17 cellular contexts compared by ENCODE assay signal in the genomic region with DNA sequence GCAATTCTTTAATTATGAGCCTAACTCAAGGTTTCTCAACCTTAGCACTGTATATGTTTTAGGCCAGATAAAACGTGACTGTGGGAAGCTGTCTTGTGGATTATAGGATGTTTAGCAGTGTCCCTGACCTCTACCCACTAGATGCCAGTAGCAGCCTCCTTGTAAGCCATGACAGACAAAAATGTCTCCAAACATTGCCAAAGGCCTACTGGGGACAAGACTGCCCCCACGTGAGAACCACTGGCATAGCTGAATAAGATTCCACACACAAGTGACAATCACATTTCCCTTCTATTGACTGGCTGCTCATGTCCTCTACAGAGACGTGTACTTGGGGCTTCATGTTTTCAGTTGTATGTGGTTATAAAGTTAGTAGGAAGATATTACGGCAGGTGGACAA. TPM values are rescaled to one million over a fixed set of nuclear protein-coding genes. Genes with fewer than 3 reads are reported as not detected.
A peak's percentile ranks its signal among the peaks of the same experiment; 100 is the strongest.
DNase-seq lines count a peak whose midpoint lies in the region; ATAC-seq and TF ChIP-seq lines count a peak whose summit lies in the region.
"Had no signal": no experiment of that assay in that cellular context is flagged by ENCODE, and none has a peak within 500 bp of the region (broad histone marks: within the 10 kb centered on the region; RNA-seq: fewer than 3 reads in every experiment).

No MANE protein-coding gene starts in this region.

- CTCF ChIA-PET in activated CD8-positive, alpha-beta memory T cell treated with anti-CD3 and anti-CD28 coated beads, Interleukin-2, amount 10 ng/mL, durations not matched to agents 7 days and 5 days (lab: Charles Lee) = interaction anchor here (1.0 kb wide), 1 partner anchor 13 kb away, joined by 3 read pairs; no protein-coding TSS in a partner anchor

- H3K9me3 ChIP-seq in DOHH2 (ENCODE audit: control insufficient read depth, insufficient read depth, low read length) = no peaks in the 10 kb centered on the region
- H3K9me3 ChIP-seq: HAP-1, heart left ventricle, psoas muscle had no signal

- no peaks in the 10 kb centered on the region for H3K9me2 ChIP-seq in DOHH2 (replicated peaks; ENCODE audit: control insufficient read depth, low read length)

- DNase-seq in HUDEP-2 (lab: John Stamatoyannopoulos, UW; ENCODE audit: unreplicated experiment in 76 of 76) (peak in 40 of 76 experiments; percentile 1 to 63 (median 24)), SK-MEL-5 (ENCODE audit: low read depth, low spot score) (peak; percentile 59), iPS DF 19.7 (ENCODE audit: low read depth, low spot score) (peak; percentile 28), NCI-H748 treated with DMSO at 0.1 percent for 48 hours (lab: John Stamatoyannopoulos, UW) (no peak), Right ventricle myocardium superior (no peak)
- DNase-seq in activated CD8-positive, alpha-beta memory T cell treated with anti-CD3 and anti-CD28 coated beads, Interleukin-2, amount 10 ng/mL, durations not matched to agents 7 days and 5 days = no peak
- DNase-seq in effector CD8-positive, alpha-beta T cell (lab: John Stamatoyannopoulos, UW) = no peak
- DNase-seq: activated T-cell treated with anti-CD3 and anti-CD28 coated beads, Interleukin-2, amount 50 U/mL, for 1 hour; heart left ventricle; left cardiac atrium; NCI-H2227 treated with DMSO at 0.1 percent for 48 hours; psoas muscle; stimulated activated CD4-positive, alpha-beta T cell treated with anti-CD3 and anti-CD28 coated beads, Interleukin-15, amount 100 ng/mL, for 24 hours had no signal

- peak; percentile 43 for TF ChIP-seq CTCF in DOHH2 (IDR thresholded peaks at IDR 0.05; ENCODE audit: low read depth, low read length, poor library complexity, severe bottlenecking)

- H3K79me2 ChIP-seq in DOHH2 (ENCODE audit: control insufficient read depth, low read length) = no peaks in the 10 kb centered on the region

- H3K36me3 ChIP-seq in DOHH2 (ENCODE audit: control insufficient read depth, low read length) = no peaks in the 10 kb centered on the region
- H3K36me3 ChIP-seq: HAP-1 had no signal

- H3K4me1 Mint-ChIP-seq in activated CD8-positive, alpha-beta memory T cell treated with anti-CD3 and anti-CD28 coated beads, Interleukin-2, amount 10 ng/mL, durations not matched to agents 7 days and 5 days = no peaks in the 10 kb centered on the region
- H3K4me1 Mint-ChIP-seq: central memory CD8-positive, alpha-beta T cell had no signal

- no peaks in the 10 kb centered on the region for H3K36me3 Mint-ChIP-seq in activated CD8-positive, alpha-beta memory T cell treated with anti-CD3 and anti-CD28 coated beads, Interleukin-2, amount 10 ng/mL, durations not matched to agents 7 days and 5 days

- H3K27ac Mint-ChIP-seq in activated CD8-positive, alpha-beta memory T cell treated with anti-CD3 and anti-CD28 coated beads, Interleukin-2, amount 10 ng/mL, durations not matched to agents 7 days and 5 days = no peak overlapping the region

- no peaks in the 10 kb centered on the region for H3K4me1 ChIP-seq in DOHH2 (ENCODE audit: control insufficient read depth, low read length)
- H3K4me1 ChIP-seq: HAP-1, heart left ventricle, psoas muscle had no signal

- no peak overlapping the region for H3K4me3 Mint-ChIP-seq in activated CD8-positive, alpha-beta memory T cell treated with anti-CD3 and anti-CD28 coated beads, Interleukin-2, amount 10 ng/mL, durations not matched to agents 7 days and 5 days
- H3K4me3 Mint-ChIP-seq: central memory CD8-positive, alpha-beta T cell had no signal

- H3K4me2 ChIP-seq in DOHH2 (ENCODE audit: low read length) = no peak overlapping the region

- intact Hi-C loops in Right ventricle myocardium superior (cut with DNase I) = no loop called here

- H3K9me3 Mint-ChIP-seq in activated CD8-positive, alpha-beta memory T cell treated with anti-CD3 and anti-CD28 coated beads, Interleukin-2, amount 10 ng/mL, durations not matched to agents 7 days and 5 days (ENCODE audit: low read depth) = peaks cover 2% of the 10 kb centered on the region
- H3K9me3 Mint-ChIP-seq: central memory CD8-positive, alpha-beta T cell had no signal

- no peaks in the 10 kb centered on the region for H3K27me3 ChIP-seq in DOHH2 (ENCODE audit: control insufficient read depth, low read length)
- H3K27me3 ChIP-seq: heart left ventricle had no signal

- H3K27ac ChIP-seq in DOHH2 (ENCODE audit: low read depth, low read length) = no peak overlapping the region
- H3K27ac ChIP-seq: heart left ventricle, psoas muscle had no signal

- H4K20me1 ChIP-seq in DOHH2 (ENCODE audit: control insufficient read depth, insufficient read depth, low read depth, low read length) = no peaks in the 10 kb centered on the region

- peaks cover 7% of the 10 kb centered on the region for H3K27me3 Mint-ChIP-seq in activated CD8-positive, alpha-beta memory T cell treated with anti-CD3 and anti-CD28 coated beads, Interleukin-2, amount 10 ng/mL, durations not matched to agents 7 days and 5 days
- H3K27me3 Mint-ChIP-seq: central memory CD8-positive, alpha-beta T cell had no signal

- in situ Hi-C loops in SK-MEL-5 (cut with HindIII; ENCODE audit: low pct_unique_long_range_greater_than_20kb, low sequenced_read_pairs) = no loop called here

- H3K4me3 ChIP-seq in DOHH2 (ENCODE audit: low read length) = no peak overlapping the region
- H3K4me3 ChIP-seq: HAP-1, heart left ventricle, psoas muscle had no signal

- ATAC-seq in activated CD8-positive, alpha-beta memory T cell treated with anti-CD3 and anti-CD28 coated beads, Interleukin-2, amount 10 ng/mL, durations not matched to agents 7 days and 5 days = no peak
- no peak for ATAC-seq in Right ventricle myocardium superior (ENCODE audit: poor library complexity)
- ATAC-seq: activated CD4-positive, CD25-positive, alpha-beta regulatory T cell treated with anti-CD3 and anti-CD28 coated beads, Interleukin-2, amount 50 U/mL, for 24 hours; heart left ventricle; left cardiac atrium; psoas muscle had no signal

- H3F3A ChIP-seq in DOHH2 (ENCODE audit: control insufficient read depth, insufficient read depth) = no peaks in the 10 kb centered on the region

RNA-seq across cellular contexts. Expression of gene GOLM1, which starts 55.4 kb away (rescaled TPM):
- 106 and 114 TPM in 2 replicates for total RNA-seq in SK-MEL-5 (2014; rRNA removed; shearing (Covaris generic))
- polyA plus RNA-seq in SK-MEL-5 (2015; cell fraction: cytosol; rRNA removed) = 184 and 212 TPM in 2 replicates
- polyA plus RNA-seq in SK-MEL-5 (2015; cell fraction: nucleus; rRNA removed) = 23.3 and 25.6 TPM in 2 replicates
- total RNA-seq in activated CD8-positive, alpha-beta memory T cell treated with anti-CD3 and anti-CD28 coated beads, Interleukin-2, amount 10 ng/mL, durations not matched to agents 7 days and 5 days = 1 to 10 TPM; 3.0 to 5.5 TPM
- total RNA-seq in Right ventricle myocardium superior = 3.7 TPM

Comparison
In these comparisons a context has a peak if more than half of its experiments do, and no peak if none do; other contexts are left out.
1. DNase-seq: peak in HUDEP-2 (40 of 76), SK-MEL-5 (single experiment) and iPS DF 19.7 (single experiment); none in NCI-H748 treated with DMSO at 0.1 percent for 48 hours (single experiment), activated CD8-positive, alpha-beta memory T cell treated with anti-CD3 and anti-CD28 coated beads, Interleukin-2, amount 10 ng/mL, durations not matched to agents 7 days and 5 days (single experiment), Right ventricle myocardium superior (single experiment) and effector CD8-positive, alpha-beta T cell (single experiment).
2. RNA of gene GOLM1, which starts 55.4 kb away (total RNA-seq): 106 to 114 TPM in SK-MEL-5; 3.0 to 5.5 TPM in activated CD8-positive, alpha-beta memory T cell treated with anti-CD3 and anti-CD28 coated beads, Interleukin-2, amount 10 ng/mL, durations not matched to agents 7 days and 5 days and 3.7 TPM in Right ventricle myocardium superior (single experiment); every median in the first group is over 10 times any median in the second.